Comparison of ENCODE assay signal across 1 cellular context in genomic region chr11:61162092-61162935, GRCh38.
TF ChIP-seq lines count a peak whose summit lies in the region.

No MANE protein-coding gene starts in this region.

TF ChIP-seq in K562, 482 proteins besides CTCF, POLR2A, EP300 and RAD21 (continued from another document and continues in another):
- TF ChIP-seq ZNF395 (CRISPR knock-in tag; IDR thresholded peaks at IDR 0.05), result no peak
- TF ChIP-seq LARP7 (IDR thresholded peaks at IDR 0.05), result no peak
- TF ChIP-seq, protein P1, sequence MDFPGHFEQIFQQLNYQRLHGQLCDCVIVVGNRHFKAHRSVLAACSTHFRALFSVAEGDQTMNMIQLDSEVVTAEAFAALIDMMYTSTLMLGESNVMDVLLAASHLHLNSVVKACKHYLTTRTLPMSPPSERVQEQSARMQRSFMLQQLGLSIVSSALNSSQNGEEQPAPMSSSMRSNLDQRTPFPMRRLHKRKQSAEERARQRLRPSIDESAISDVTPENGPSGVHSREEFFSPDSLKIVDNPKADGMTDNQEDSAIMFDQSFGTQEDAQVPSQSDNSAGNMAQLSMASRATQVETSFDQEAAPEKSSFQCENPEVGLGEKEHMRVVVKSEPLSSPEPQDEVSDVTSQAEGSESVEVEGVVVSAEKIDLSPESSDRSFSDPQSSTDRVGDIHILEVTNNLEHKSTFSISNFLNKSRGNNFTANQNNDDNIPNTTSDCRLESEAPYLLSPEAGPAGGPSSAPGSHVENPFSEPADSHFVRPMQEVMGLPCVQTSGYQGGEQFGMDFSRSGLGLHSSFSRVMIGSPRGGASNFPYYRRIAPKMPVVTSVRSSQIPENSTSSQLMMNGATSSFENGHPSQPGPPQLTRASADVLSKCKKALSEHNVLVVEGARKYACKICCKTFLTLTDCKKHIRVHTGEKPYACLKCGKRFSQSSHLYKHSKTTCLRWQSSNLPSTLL (IDR thresholded peaks at IDR 0.05), result peak; percentile 88
- TF ChIP-seq MLLT1 (IDR thresholded peaks at IDR 0.05), result no peak
- 0 out of 2 replicates have a peak, but pooled peaks have one; percentile 1 for TF ChIP-seq TOE1 (IDR thresholded peaks at IDR 0.05; ENCODE audit: borderline replicate concordance)
- TF ChIP-seq TOE1 (CRISPR knock-in tag; IDR thresholded peaks at IDR 0.05; ENCODE audit: borderline replicate concordance, low read depth), result no peak
- TF ChIP-seq NFYB (IDR thresholded peaks at IDR 0.05; ENCODE audit: extremely low read depth, insufficient read length), result peak; percentile 41
- TF ChIP-seq SMAD4 (CRISPR knock-in tag; conservative IDR thresholded peaks at IDR 0.05), result no peak
- TF ChIP-seq CSDE1 (IDR thresholded peaks at IDR 0.05), result 0 out of 4 replicates have a peak, but pooled peaks of 1 of the 2 experiments have one; percentile 51
- TF ChIP-seq ARNT (IDR thresholded peaks at IDR 0.05), result 0 out of 4 replicates have a peak, but pooled peaks of 1 of the 2 experiments have one; percentile 42
- no peak for TF ChIP-seq ERF (CRISPR knock-in tag; IDR thresholded peaks at IDR 0.05)
- peak in 1 of 2 experiments; percentile 35; a peak in 1 of 4 replicates for TF ChIP-seq NRF1 (conservative IDR thresholded peaks at IDR 0.05 in 1 of 2, IDR thresholded peaks at IDR 0.05 in 1 of 2)
- peak; percentile 4 for TF ChIP-seq PHF20 (IDR thresholded peaks at IDR 0.05; ENCODE audit: partially characterized antibody)
- no peak for TF ChIP-seq ZNF609 (CRISPR knock-in tag; IDR thresholded peaks at IDR 0.05; ENCODE audit: borderline replicate concordance)
- 0 out of 2 replicates have a peak, but pooled peaks have one; percentile 57 for TF ChIP-seq NFRKB (IDR thresholded peaks at IDR 0.05; ENCODE audit: low read depth)
- TF ChIP-seq ZNF592 (IDR thresholded peaks at IDR 0.05), result 0 out of 2 replicates have a peak, but pooled peaks have one; percentile 59
- TF ChIP-seq, protein P2, sequence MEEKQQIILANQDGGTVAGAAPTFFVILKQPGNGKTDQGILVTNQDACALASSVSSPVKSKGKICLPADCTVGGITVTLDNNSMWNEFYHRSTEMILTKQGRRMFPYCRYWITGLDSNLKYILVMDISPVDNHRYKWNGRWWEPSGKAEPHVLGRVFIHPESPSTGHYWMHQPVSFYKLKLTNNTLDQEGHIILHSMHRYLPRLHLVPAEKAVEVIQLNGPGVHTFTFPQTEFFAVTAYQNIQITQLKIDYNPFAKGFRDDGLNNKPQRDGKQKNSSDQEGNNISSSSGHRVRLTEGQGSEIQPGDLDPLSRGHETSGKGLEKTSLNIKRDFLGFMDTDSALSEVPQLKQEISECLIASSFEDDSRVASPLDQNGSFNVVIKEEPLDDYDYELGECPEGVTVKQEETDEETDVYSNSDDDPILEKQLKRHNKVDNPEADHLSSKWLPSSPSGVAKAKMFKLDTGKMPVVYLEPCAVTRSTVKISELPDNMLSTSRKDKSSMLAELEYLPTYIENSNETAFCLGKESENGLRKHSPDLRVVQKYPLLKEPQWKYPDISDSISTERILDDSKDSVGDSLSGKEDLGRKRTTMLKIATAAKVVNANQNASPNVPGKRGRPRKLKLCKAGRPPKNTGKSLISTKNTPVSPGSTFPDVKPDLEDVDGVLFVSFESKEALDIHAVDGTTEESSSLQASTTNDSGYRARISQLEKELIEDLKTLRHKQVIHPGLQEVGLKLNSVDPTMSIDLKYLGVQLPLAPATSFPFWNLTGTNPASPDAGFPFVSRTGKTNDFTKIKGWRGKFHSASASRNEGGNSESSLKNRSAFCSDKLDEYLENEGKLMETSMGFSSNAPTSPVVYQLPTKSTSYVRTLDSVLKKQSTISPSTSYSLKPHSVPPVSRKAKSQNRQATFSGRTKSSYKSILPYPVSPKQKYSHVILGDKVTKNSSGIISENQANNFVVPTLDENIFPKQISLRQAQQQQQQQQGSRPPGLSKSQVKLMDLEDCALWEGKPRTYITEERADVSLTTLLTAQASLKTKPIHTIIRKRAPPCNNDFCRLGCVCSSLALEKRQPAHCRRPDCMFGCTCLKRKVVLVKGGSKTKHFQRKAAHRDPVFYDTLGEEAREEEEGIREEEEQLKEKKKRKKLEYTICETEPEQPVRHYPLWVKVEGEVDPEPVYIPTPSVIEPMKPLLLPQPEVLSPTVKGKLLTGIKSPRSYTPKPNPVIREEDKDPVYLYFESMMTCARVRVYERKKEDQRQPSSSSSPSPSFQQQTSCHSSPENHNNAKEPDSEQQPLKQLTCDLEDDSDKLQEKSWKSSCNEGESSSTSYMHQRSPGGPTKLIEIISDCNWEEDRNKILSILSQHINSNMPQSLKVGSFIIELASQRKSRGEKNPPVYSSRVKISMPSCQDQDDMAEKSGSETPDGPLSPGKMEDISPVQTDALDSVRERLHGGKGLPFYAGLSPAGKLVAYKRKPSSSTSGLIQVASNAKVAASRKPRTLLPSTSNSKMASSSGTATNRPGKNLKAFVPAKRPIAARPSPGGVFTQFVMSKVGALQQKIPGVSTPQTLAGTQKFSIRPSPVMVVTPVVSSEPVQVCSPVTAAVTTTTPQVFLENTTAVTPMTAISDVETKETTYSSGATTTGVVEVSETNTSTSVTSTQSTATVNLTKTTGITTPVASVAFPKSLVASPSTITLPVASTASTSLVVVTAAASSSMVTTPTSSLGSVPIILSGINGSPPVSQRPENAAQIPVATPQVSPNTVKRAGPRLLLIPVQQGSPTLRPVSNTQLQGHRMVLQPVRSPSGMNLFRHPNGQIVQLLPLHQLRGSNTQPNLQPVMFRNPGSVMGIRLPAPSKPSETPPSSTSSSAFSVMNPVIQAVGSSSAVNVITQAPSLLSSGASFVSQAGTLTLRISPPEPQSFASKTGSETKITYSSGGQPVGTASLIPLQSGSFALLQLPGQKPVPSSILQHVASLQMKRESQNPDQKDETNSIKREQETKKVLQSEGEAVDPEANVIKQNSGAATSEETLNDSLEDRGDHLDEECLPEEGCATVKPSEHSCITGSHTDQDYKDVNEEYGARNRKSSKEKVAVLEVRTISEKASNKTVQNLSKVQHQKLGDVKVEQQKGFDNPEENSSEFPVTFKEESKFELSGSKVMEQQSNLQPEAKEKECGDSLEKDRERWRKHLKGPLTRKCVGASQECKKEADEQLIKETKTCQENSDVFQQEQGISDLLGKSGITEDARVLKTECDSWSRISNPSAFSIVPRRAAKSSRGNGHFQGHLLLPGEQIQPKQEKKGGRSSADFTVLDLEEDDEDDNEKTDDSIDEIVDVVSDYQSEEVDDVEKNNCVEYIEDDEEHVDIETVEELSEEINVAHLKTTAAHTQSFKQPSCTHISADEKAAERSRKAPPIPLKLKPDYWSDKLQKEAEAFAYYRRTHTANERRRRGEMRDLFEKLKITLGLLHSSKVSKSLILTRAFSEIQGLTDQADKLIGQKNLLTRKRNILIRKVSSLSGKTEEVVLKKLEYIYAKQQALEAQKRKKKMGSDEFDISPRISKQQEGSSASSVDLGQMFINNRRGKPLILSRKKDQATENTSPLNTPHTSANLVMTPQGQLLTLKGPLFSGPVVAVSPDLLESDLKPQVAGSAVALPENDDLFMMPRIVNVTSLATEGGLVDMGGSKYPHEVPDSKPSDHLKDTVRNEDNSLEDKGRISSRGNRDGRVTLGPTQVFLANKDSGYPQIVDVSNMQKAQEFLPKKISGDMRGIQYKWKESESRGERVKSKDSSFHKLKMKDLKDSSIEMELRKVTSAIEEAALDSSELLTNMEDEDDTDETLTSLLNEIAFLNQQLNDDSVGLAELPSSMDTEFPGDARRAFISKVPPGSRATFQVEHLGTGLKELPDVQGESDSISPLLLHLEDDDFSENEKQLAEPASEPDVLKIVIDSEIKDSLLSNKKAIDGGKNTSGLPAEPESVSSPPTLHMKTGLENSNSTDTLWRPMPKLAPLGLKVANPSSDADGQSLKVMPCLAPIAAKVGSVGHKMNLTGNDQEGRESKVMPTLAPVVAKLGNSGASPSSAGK (IDR thresholded peaks at IDR 0.05), result 0 out of 2 replicates have a peak, but pooled peaks have one; percentile 37
- TF ChIP-seq FOS (IDR thresholded peaks at IDR 0.05; ENCODE audit: extremely low read depth, insufficient read length), result peak; percentile 17
- TF ChIP-seq PTBP1 (IDR thresholded peaks at IDR 0.05; ENCODE audit: low read depth, low read length), result no peak
- TF ChIP-seq EHMT2 (IDR thresholded peaks at IDR 0.05), result peak; percentile 13; the same call in 1 of the 2 replicates
- TF ChIP-seq, protein P3, sequence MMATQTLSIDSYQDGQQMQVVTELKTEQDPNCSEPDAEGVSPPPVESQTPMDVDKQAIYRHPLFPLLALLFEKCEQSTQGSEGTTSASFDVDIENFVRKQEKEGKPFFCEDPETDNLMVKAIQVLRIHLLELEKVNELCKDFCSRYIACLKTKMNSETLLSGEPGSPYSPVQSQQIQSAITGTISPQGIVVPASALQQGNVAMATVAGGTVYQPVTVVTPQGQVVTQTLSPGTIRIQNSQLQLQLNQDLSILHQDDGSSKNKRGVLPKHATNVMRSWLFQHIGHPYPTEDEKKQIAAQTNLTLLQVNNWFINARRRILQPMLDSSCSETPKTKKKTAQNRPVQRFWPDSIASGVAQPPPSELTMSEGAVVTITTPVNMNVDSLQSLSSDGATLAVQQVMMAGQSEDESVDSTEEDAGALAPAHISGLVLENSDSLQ (IDR thresholded peaks at IDR 0.05), result peak; percentile 71
- peak; percentile 58 for TF ChIP-seq FOXM1 (IDR thresholded peaks at IDR 0.05; ENCODE audit: low read depth)
- TF ChIP-seq FOXM1 (CRISPR knock-in tag; IDR thresholded peaks at IDR 0.05; ENCODE audit: low read depth), result no peak
- no peak for TF ChIP-seq KHSRP (IDR thresholded peaks at IDR 0.05)
- 0 out of 2 replicates have a peak, but pooled peaks have one; percentile 57 for TF ChIP-seq THRAP3 (IDR thresholded peaks at IDR 0.05; ENCODE audit: borderline replicate concordance)
